In the genomic region with DNA sequence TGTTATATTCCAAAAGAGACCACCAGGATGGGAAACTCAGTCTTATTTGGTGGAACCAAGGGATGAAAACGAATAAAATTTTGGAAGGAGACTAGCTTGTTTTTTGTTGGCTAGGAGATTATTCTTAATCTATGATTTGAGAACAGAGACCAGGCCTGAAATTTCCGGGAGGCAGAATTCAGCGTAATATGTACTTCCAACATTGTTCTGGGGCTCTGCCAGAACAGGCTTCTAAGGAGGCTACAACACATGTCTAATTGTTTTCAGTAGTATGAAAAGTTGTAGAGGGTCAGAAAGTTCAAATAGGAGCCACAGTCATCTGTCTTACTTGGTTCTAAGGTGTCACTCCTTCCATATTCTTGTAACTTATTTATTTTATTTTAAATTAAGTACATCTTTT, we compare ENCODE assay signal across 9 cellular contexts. TPM values are rescaled to one million over a fixed set of nuclear protein-coding genes. Genes with fewer than 3 reads are reported as not detected.
A peak's percentile ranks its signal among the peaks of the same experiment; 100 is the strongest.
DNase-seq lines count a peak whose midpoint lies in the region; ATAC-seq and TF ChIP-seq lines count a peak whose summit lies in the region.
"Had no signal": no experiment of that assay in that cellular context is flagged by ENCODE, and none has a peak within 500 bp of the region (broad histone marks: within the 10 kb centered on the region; RNA-seq: fewer than 3 reads in every experiment).

No MANE protein-coding gene starts in this region.

- H3K36me3 ChIP-seq in GM06990 (ENCODE audit: control insufficient read depth, insufficient read depth, low read length) (peaks cover 4% of the 10 kb centered on the region), esophagus muscularis mucosa (peaks cover 13 to 33% (median 29%) of the 10 kb centered on the region in 4 donors), psoas muscle (ENCODE audit: insufficient read depth in 1 of 2, low read depth in 1 of 2) (peaks cover 2 to 45% of the 10 kb centered on the region in 2 donors), gastroesophageal sphincter (peaks cover 0 to 38% of the 10 kb centered on the region in 2 donors)

- intact Hi-C loops in esophagus muscularis mucosa (cut with DNase I) (no loop called here), psoas muscle (cut with DNase I) (no loop called here)

- ATAC-seq in psoas muscle (no peak), gastroesophageal sphincter (no peak), HG02885 (IDR thresholded peaks at IDR 0.05; ENCODE audit: poor library complexity, unreplicated experiment) (no peak)

- no peak for TF ChIP-seq EP300 in esophagus muscularis mucosa (IDR thresholded peaks at IDR 0.05)
- TF ChIP-seq EP300 in gastroesophageal sphincter (IDR thresholded peaks at IDR 0.05): no peak

- TF ChIP-seq CTCF in GM06990 (IDR thresholded peaks at IDR 0.05; ENCODE audit: insufficient read depth, low read length, poor library complexity, severe bottlenecking) (no peak), esophagus muscularis mucosa (IDR thresholded peaks at IDR 0.05) (no peak), psoas muscle (IDR thresholded peaks at IDR 0.05) (no peak), gastroesophageal sphincter (IDR thresholded peaks at IDR 0.05) (no peak)

- H3K4me1 ChIP-seq in esophagus muscularis mucosa (peaks cover 19 to 38% (median 32%) of the 10 kb centered on the region in 4 donors), psoas muscle (peaks cover 23% of the 10 kb centered on the region), gastroesophageal sphincter (peaks cover 2 to 41% (median 8%) of the 10 kb centered on the region in 3 donors)
- H3K4me1 ChIP-seq: parathyroid adenoma had no signal

- H3K4me3 ChIP-seq in GM06990 (replicated peaks; ENCODE audit: low read depth, low read length) (peak overlapping the region; percentile 89), esophagus muscularis mucosa (peak overlapping the region; percentile 70 to 94 (median 80)), psoas muscle (peak overlapping the region; percentile 99), gastroesophageal sphincter (peak overlapping the region in 1 of 2 donors; percentile 97)

- no peak for DNase-seq in GM06990 (ENCODE audit: extremely low read depth, insufficient read length)
- peak; percentile 48 for DNase-seq in RKO (ENCODE audit: low spot score)
- DNase-seq in esophagus muscularis mucosa (ENCODE audit: extremely low spot score): no peak
- no peak for DNase-seq in psoas muscle
- no peak for DNase-seq in NCI-H2081 (lab: John Stamatoyannopoulos, UW)
- no peak for DNase-seq in NCI-H2029 (lab: John Stamatoyannopoulos, UW)

- no peaks in the 10 kb centered on the region for H3K9me3 ChIP-seq in esophagus muscularis mucosa
- H3K9me3 ChIP-seq in psoas muscle: no peaks in the 10 kb centered on the region
- no peaks in the 10 kb centered on the region for H3K9me3 ChIP-seq in gastroesophageal sphincter

- 66% methylated on average over 3 of the region's 3 CpGs for WGBS in esophagus muscularis mucosa
- 51 to 59% (median 52%) methylated on average over 3 of the region's 3 CpGs for WGBS in psoas muscle, 3 donors
- WGBS in gastroesophageal sphincter (ENCODE audit: low coverage in 1 of 2), 2 donors: 56 to 71% methylated on average over 2 to 3 of the region's 3 CpGs

- TF ChIP-seq POLR2A in esophagus muscularis mucosa (IDR thresholded peaks at IDR 0.05; ENCODE audit: low read depth) (no peak), gastroesophageal sphincter (IDR thresholded peaks at IDR 0.05) (no peak)

- H3K27me3 ChIP-seq in GM06990 (replicated peaks; ENCODE audit: control insufficient read depth, insufficient read depth, low read length): no peaks in the 10 kb centered on the region
- H3K27me3 ChIP-seq in esophagus muscularis mucosa: no peaks in the 10 kb centered on the region
- no peaks in the 10 kb centered on the region for H3K27me3 ChIP-seq in psoas muscle (ENCODE audit: insufficient read depth in 3 of 3, low read length in 2 of 3)
- H3K27me3 ChIP-seq in gastroesophageal sphincter: no peaks in the 10 kb centered on the region

- H3K27ac ChIP-seq in esophagus muscularis mucosa (replicated peaks in 1 of 4) (peak overlapping the region in 2 of 4 donors; percentile 85 to 92), psoas muscle (peak overlapping the region; percentile 99), gastroesophageal sphincter (no peak overlapping the region)

RNA-seq across cellular contexts. Expression of a gene that starts 1.7 kb away (rescaled TPM):
- total RNA-seq in esophagus muscularis mucosa: 10 to 100 TPM; 26.5 to 98.9 (median 30.8) TPM
- total RNA-seq in psoas muscle: 100 to 1,000 TPM in 1 of 4 donors, 10 to 100 TPM in 3; 30.8 to 120 (median 85.4) TPM
- polyA plus RNA-seq in psoas muscle: 10 to 100 TPM; 31.6 to 90.6 (median 54.5) TPM
- 10 to 100 TPM; 28.1 to 78.6 (median 34.9) TPM for total RNA-seq in gastroesophageal sphincter

RNA-seq across cellular contexts. Expression of a gene that starts 30.9 kb away (rescaled TPM):
- total RNA-seq in esophagus muscularis mucosa (10 to 100 TPM; 29.1 to 46.8 (median 38.2) TPM), psoas muscle (10 to 100 TPM; 23.2 to 36.9 (median 32.1) TPM), gastroesophageal sphincter (10 to 100 TPM; 33.7 to 65.4 (median 48.8) TPM)
- polyA plus RNA-seq in psoas muscle: 10 to 100 TPM in 2 of 3 donors, 1 to 10 TPM in 1; 7.9 to 24.0 (median 17.9) TPM

RNA-seq across cellular contexts. Expression of a gene that starts 56.5 kb away (rescaled TPM):
- total RNA-seq in esophagus muscularis mucosa (10 to 100 TPM; 33.0 to 49.6 (median 47.4) TPM), psoas muscle (10 to 100 TPM; 19.7 to 24.7 (median 22.7) TPM), gastroesophageal sphincter (10 to 100 TPM; 43.5 to 57.6 (median 50.3) TPM)
- 10 to 100 TPM; 18.6 to 27.5 (median 20.2) TPM for polyA plus RNA-seq in psoas muscle
